Comparison of ENCODE assay signal across 15 cellular contexts in genomic region chr10:99279626-99280111, GRCh38. TPM values are rescaled to one million over a fixed set of nuclear protein-coding genes. Genes with fewer than 3 reads are reported as not detected.
A peak's percentile ranks its signal among the peaks of the same experiment; 100 is the strongest.
DNase-seq lines count a peak whose midpoint lies in the region; ATAC-seq, FAIRE-seq and TF ChIP-seq lines count a peak whose summit lies in the region.
"Had no signal": no experiment of that assay in that cellular context is flagged by ENCODE, and none has a peak within 500 bp of the region (broad histone marks: within the 10 kb centered on the region; RNA-seq: fewer than 3 reads in every experiment).

No MANE protein-coding gene starts in this region.

- H3K4me3 ChIP-seq in BJ (ENCODE audit: low read depth, low read length) (no peak overlapping the region), fibroblast of mammary gland (ENCODE audit: control insufficient read depth, low read depth, low read length) (no peak overlapping the region)

- POLR2A ChIA-PET in BJ (lab: Charles Lee) = no interaction called here

- no peaks in the 10 kb centered on the region for H3K27me3 ChIP-seq in BJ (ENCODE audit: control insufficient read depth, insufficient read depth, low read length)

- no peaks in the 10 kb centered on the region for H3K36me3 ChIP-seq in BJ (ENCODE audit: control insufficient read depth, insufficient read depth, low read length)
- H3K36me3 ChIP-seq: BE2C had no signal

- peak; percentile 91 for DNase-seq in BJ (ENCODE audit: low read depth)
- DNase-seq in NCI-H1694 (lab: John Stamatoyannopoulos, UW) = peak; percentile 7
- DNase-seq in fibroblast of mammary gland (ENCODE audit: low read depth) = peak; percentile 70
- no peak for DNase-seq in GM19239 (ENCODE audit: insufficient read length, low spot score)
- no peak for DNase-seq in activated CD8-positive, alpha-beta memory T cell treated with anti-CD3 and anti-CD28 coated beads for 24 hours
- no peak for DNase-seq in NCI-H2107 (lab: John Stamatoyannopoulos, UW)
- DNase-seq: activated effector memory CD4-positive, alpha-beta T cell treated with Interleukin-2 at 50 U/mL for 16 hours; BE2C; NCI-H187 treated with DMSO at 0.1 percent for 48 hours; SHP77; stimulated activated CD4-positive, alpha-beta T cell treated with anti-CD3 and anti-CD28 coated beads, Interleukin-1b, Interleukin-23, amount 100 ng/mL, for 48 hours had no signal

- FAIRE-seq in GM19239 (lab: Jason Lieb, UNC) = no peak
- FAIRE-seq: colon had no signal

- TF ChIP-seq CTCF in BJ (IDR thresholded peaks at IDR 0.05; ENCODE audit: insufficient read depth, low read depth, low read length) (no peak), fibroblast of mammary gland (conservative IDR thresholded peaks at IDR 0.05; ENCODE audit: control insufficient read depth, insufficient read depth, low read depth, low read length) (no peak)

- CTCF ChIA-PET in BJ (lab: Yijun Ruan, JAX) = interaction anchor here (1.1 kb wide), 1 partner anchor 79 kb away, joined by 3 read pairs; no protein-coding TSS in a partner anchor

- ATAC-seq in GM21390 (IDR thresholded peaks at IDR 0.05; ENCODE audit: unreplicated experiment) (peak; percentile 37), GM21576 (IDR thresholded peaks at IDR 0.05; ENCODE audit: unreplicated experiment) (no peak)

RNA-seq across cellular contexts. Expression of gene HPSE2, which starts 44.0 kb away (rescaled TPM):
- polyA plus RNA-seq in BJ (2011; rRNA removed) = 0.04 TPM in 1 of 2 replicates, not detected in the other
- not detected in 2 replicates for polyA minus RNA-seq in BJ (2011; rRNA and poly(A)+ RNA removed)
- polyA plus RNA-seq: liver had no signal

RNA-seq across cellular contexts. Expression of gene CNNM1, which starts 49.5 kb away (rescaled TPM):
- polyA plus RNA-seq in BJ (2011; rRNA removed) = 1.1 and 1.3 TPM in 2 replicates
- polyA minus RNA-seq in BJ (2011; rRNA and poly(A)+ RNA removed) = 1.6 and 1.7 TPM in 2 replicates

Comparison
In these comparisons a context has a peak if more than half of its experiments do, and no peak if none do; other contexts are left out.
1. DNase-seq: peak in BJ (single experiment), NCI-H1694 (single experiment) and fibroblast of mammary gland (single experiment); none in GM19239 (single experiment), activated CD8-positive, alpha-beta memory T cell treated with anti-CD3 and anti-CD28 coated beads for 24 hours (single experiment) and NCI-H2107 (single experiment).